1 cellular context compared by ENCODE assay signal in genomic region chr2:144520718-144521487, GRCh38.
TF ChIP-seq lines count a peak whose summit lies in the region.

No MANE protein-coding gene starts in this region.

TF ChIP-seq in K562, 482 proteins besides CTCF, POLR2A, EP300 and RAD21 (continued from another document):
- TF ChIP-seq, protein P1, sequence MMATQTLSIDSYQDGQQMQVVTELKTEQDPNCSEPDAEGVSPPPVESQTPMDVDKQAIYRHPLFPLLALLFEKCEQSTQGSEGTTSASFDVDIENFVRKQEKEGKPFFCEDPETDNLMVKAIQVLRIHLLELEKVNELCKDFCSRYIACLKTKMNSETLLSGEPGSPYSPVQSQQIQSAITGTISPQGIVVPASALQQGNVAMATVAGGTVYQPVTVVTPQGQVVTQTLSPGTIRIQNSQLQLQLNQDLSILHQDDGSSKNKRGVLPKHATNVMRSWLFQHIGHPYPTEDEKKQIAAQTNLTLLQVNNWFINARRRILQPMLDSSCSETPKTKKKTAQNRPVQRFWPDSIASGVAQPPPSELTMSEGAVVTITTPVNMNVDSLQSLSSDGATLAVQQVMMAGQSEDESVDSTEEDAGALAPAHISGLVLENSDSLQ (IDR thresholded peaks at IDR 0.05): peak; percentile 82
- TF ChIP-seq ZNF507 (tag; conservative IDR thresholded peaks at IDR 0.05) (no peak), ARID3A (IDR thresholded peaks at IDR 0.05; ENCODE audit: borderline replicate concordance, low read depth, low read length) (peak; percentile 55; the same call in 1 of the 2 replicates), C11orf30 (IDR thresholded peaks at IDR 0.05; ENCODE audit: low read depth) (peak; percentile 24; the same call in 1 of the 2 replicates), MAZ (CRISPR knock-in tag; conservative IDR thresholded peaks at IDR 0.05 in 1 of 2, IDR thresholded peaks at IDR 0.05 in 1 of 2) (no peak), IRF2 (CRISPR knock-in tag; IDR thresholded peaks at IDR 0.05) (no peak), MCM7 (IDR thresholded peaks at IDR 0.05) (no peak), ZC3H8 (IDR thresholded peaks at IDR 0.05) (no peak)
